8 cellular contexts compared by ENCODE assay signal in genomic region chr1:26692793-26693490, GRCh38. TPM values are rescaled to one million over a fixed set of nuclear protein-coding genes. Genes with fewer than 3 reads are reported as not detected.
DNase-seq lines count a peak whose midpoint lies in the region; ATAC-seq and TF ChIP-seq lines count a peak whose summit lies in the region.

No MANE protein-coding gene starts in this region.

- H3K4me1 Mint-ChIP-seq in activated T-cell treated with anti-CD3 and anti-CD28 coated beads, Interleukin-2, amount 50 U/mL, for 72 hours (ENCODE audit: low read depth), result peaks cover 29% of the 10 kb centered on the region

- peak overlapping the region; percentile 89 for H3K4me2 ChIP-seq in KMS-11

- H3K27me3 Mint-ChIP-seq in activated T-cell treated with anti-CD3 and anti-CD28 coated beads, Interleukin-2, amount 50 U/mL, for 72 hours (ENCODE audit: low read depth), result no peaks in the 10 kb centered on the region

- H3K27ac Mint-ChIP-seq in activated T-cell treated with anti-CD3 and anti-CD28 coated beads, Interleukin-2, amount 50 U/mL, for 72 hours, result peak overlapping the region; percentile 98

- peak overlapping the region; percentile 83 for H3K27ac ChIP-seq in KMS-11
- peak overlapping the region; percentile 96 to 100 (median 97) for H3K27ac ChIP-seq in Peyer's patch
- peak overlapping the region; percentile 96 to 99 (median 98) for H3K27ac ChIP-seq in esophagus muscularis mucosa (replicated peaks in 1 of 4)

- DNase-seq in AG20443 (ENCODE audit: low spot score), result peak; percentile 90
- peak; percentile 93 to 98 (median 95) for DNase-seq in Peyer's patch
- peak; percentile 86 to 89 for DNase-seq in activated T-cell treated with anti-CD3 and anti-CD28 coated beads, Interleukin-2, amount 50 U/mL, for 72 hours
- peak; percentile 96 for DNase-seq in esophagus muscularis mucosa (ENCODE audit: extremely low spot score)
- DNase-seq in stimulated activated CD8-positive, alpha-beta memory T cell treated with anti-CD3 and anti-CD28 coated beads, Interleukin-4, amount 100 ng/mL, for 4 hours (ENCODE audit: low read depth in 2 of 2, low spot score in 1 of 2), result peak; percentile 67 to 72

- peak overlapping the region; percentile 55 for H3K4me3 ChIP-seq in KMS-11 (IDR thresholded peaks at IDR 0.05; ENCODE audit: insufficient read depth, low read depth, low read length)
- peak overlapping the region; percentile 53 to 69 (median 58) for H3K4me3 ChIP-seq in Peyer's patch
- peak overlapping the region; percentile 55 to 68 (median 63) for H3K4me3 ChIP-seq in esophagus muscularis mucosa
- peak overlapping the region; percentile 57 for H3K4me3 ChIP-seq in mucosa of stomach (ENCODE audit: low read length)

- H3K36me3 ChIP-seq in KMS-11 (ENCODE audit: insufficient read depth) (no peaks in the 10 kb centered on the region), Peyer's patch (no peaks in the 10 kb centered on the region), esophagus muscularis mucosa (no peaks in the 10 kb centered on the region), mucosa of stomach (ENCODE audit: control insufficient read depth, insufficient read depth, low read length) (no peaks in the 10 kb centered on the region)

- WGBS in esophagus muscularis mucosa, result under 1% methylated on average over 28 of the region's 34 CpGs

- peak overlapping the region; percentile 35 for H2AFZ ChIP-seq in KMS-11 (ENCODE audit: low read depth)

- TF ChIP-seq EP300 in esophagus muscularis mucosa (IDR thresholded peaks at IDR 0.05), result no peak

- peak overlapping the region; percentile 93 to 95 for H3K4me3 Mint-ChIP-seq in activated T-cell treated with anti-CD3 and anti-CD28 coated beads, Interleukin-2, amount 50 U/mL, for 72 hours

- H3K9me3 ChIP-seq in Peyer's patch (no peaks in the 10 kb centered on the region), esophagus muscularis mucosa (no peaks in the 10 kb centered on the region), mucosa of stomach (ENCODE audit: control insufficient read depth, low read length) (no peaks in the 10 kb centered on the region)

- H3K9me3 Mint-ChIP-seq in activated T-cell treated with anti-CD3 and anti-CD28 coated beads, Interleukin-2, amount 50 U/mL, for 72 hours, result no peaks in the 10 kb centered on the region

- no peaks in the 10 kb centered on the region for H3K36me3 Mint-ChIP-seq in activated T-cell treated with anti-CD3 and anti-CD28 coated beads, Interleukin-2, amount 50 U/mL, for 72 hours (ENCODE audit: insufficient read depth in 2 of 2)

- TF ChIP-seq POLR2A in Peyer's patch (IDR thresholded peaks at IDR 0.05) (peak in 1 of 2 donors; percentile 59), esophagus muscularis mucosa (IDR thresholded peaks at IDR 0.05; ENCODE audit: low read depth) (peak; percentile 53)

- ATAC-seq in GM19351 (IDR thresholded peaks at IDR 0.05; ENCODE audit: unreplicated experiment), result peak; percentile 35
- peak; percentile 33 to 43 for ATAC-seq in activated T-cell treated with anti-CD3 and anti-CD28 coated beads, Interleukin-2, amount 50 U/mL, for 72 hours (replicated peaks in 1 of 2)

- H3K4me1 ChIP-seq in KMS-11 (ENCODE audit: low read depth, poor library complexity, severe bottlenecking), result peaks cover 27% of the 10 kb centered on the region
- peaks cover 0 to 29% (median 16%) of the 10 kb centered on the region in 4 donors for H3K4me1 ChIP-seq in Peyer's patch
- H3K4me1 ChIP-seq in esophagus muscularis mucosa, result peaks cover 24 to 41% (median 38%) of the 10 kb centered on the region in 4 donors
- peaks cover 34% of the 10 kb centered on the region for H3K4me1 ChIP-seq in mucosa of stomach (ENCODE audit: control insufficient read depth, insufficient read depth, low read length)

- no peaks in the 10 kb centered on the region for H3K27me3 ChIP-seq in KMS-11 (ENCODE audit: insufficient read depth, low read depth)
- no peaks in the 10 kb centered on the region for H3K27me3 ChIP-seq in Peyer's patch
- H3K27me3 ChIP-seq in esophagus muscularis mucosa, result peaks cover 0 to 4% (median 0%) of the 10 kb centered on the region in 4 donors
- no peaks in the 10 kb centered on the region for H3K27me3 ChIP-seq in mucosa of stomach (ENCODE audit: control insufficient read depth, insufficient read depth, low read length)

- H3K79me2 ChIP-seq in KMS-11 (ENCODE audit: insufficient read depth, low read depth), result peaks cover 11% of the 10 kb centered on the region; the same call in 1 of the 2 replicates

- intact Hi-C loops in esophagus muscularis mucosa (cut with DNase I), result loop anchor here (2.0 to 5.0 kb wide), 2 partner anchors 91 to 96 kb away; no protein-coding TSS in a partner anchor

- no peaks in the 10 kb centered on the region for H4K20me1 ChIP-seq in KMS-11 (ENCODE audit: insufficient read depth)

- H3K9ac ChIP-seq in KMS-11, result peak overlapping the region; percentile 93
- peak overlapping the region; percentile 84 for H3K9ac ChIP-seq in mucosa of stomach (ENCODE audit: low read length)

- TF ChIP-seq CTCF in KMS-11 (conservative IDR thresholded peaks at IDR 0.05; ENCODE audit: low read depth, low read length), result no peak
- TF ChIP-seq CTCF in Peyer's patch (IDR thresholded peaks at IDR 0.05), result peak in 2 of 6 experiments; percentile 7 to 30
- TF ChIP-seq CTCF in esophagus muscularis mucosa (IDR thresholded peaks at IDR 0.05), result no peak

RNA-seq across cellular contexts. Expression of gene ARID1A, which starts 2.9 kb away (rescaled TPM):
- total RNA-seq in Peyer's patch (10 to 100 TPM; 49.4 to 90.8 (median 66.8) TPM), esophagus muscularis mucosa (10 to 100 TPM; 36.8 to 76.2 (median 44.5) TPM)
- 10 to 100 TPM; 95.1 to 97.3 TPM for total RNA-seq in activated T-cell treated with anti-CD3 and anti-CD28 coated beads, Interleukin-2, amount 50 U/mL, for 72 hours

Comparison
In these comparisons a context has a peak if more than half of its experiments do, and no peak if none do; other contexts are left out.
1. Peak in every context shown above with its lines: DNase-seq, ATAC-seq, H3K4me3 ChIP-seq and H3K27ac ChIP-seq.